In genomic region chr2:86301711-86302202, GRCh38 we compare ENCODE assay signal across 17 cellular contexts. TPM values are rescaled to one million over a fixed set of nuclear protein-coding genes. Genes with fewer than 3 reads are reported as not detected.
DNase-seq lines count a peak whose midpoint lies in the region; ATAC-seq, FAIRE-seq and TF ChIP-seq lines count a peak whose summit lies in the region.
"Had no signal": no experiment of that assay in that cellular context is flagged by ENCODE, and none has a peak within 500 bp of the region (broad histone marks: within the 10 kb centered on the region; RNA-seq: fewer than 3 reads in every experiment).

No MANE protein-coding gene starts in this region.

- TF ChIP-seq CTCF in D721Med (IDR thresholded peaks at IDR 0.05; ENCODE audit: insufficient read depth, missing control alignments) (no peak), esophagus squamous epithelium (IDR thresholded peaks at IDR 0.05) (no peak), omental fat pad (IDR thresholded peaks at IDR 0.05) (no peak), GM10248 (IDR thresholded peaks at IDR 0.05; ENCODE audit: control extremely low read depth, extremely low read depth, low read depth, missing control alignments) (no peak)

- no peaks in the 10 kb centered on the region for H3K36me3 ChIP-seq in esophagus squamous epithelium
- H3K36me3 ChIP-seq: BLaER1 had no signal

- no peaks in the 10 kb centered on the region for H3K9me3 Mint-ChIP-seq in activated T-helper 17 cell treated with anti-CD3 and anti-CD28 coated beads, Interleukin-2, amount 50 U/mL, for 72 hours
- H3K9me3 Mint-ChIP-seq in activated CD8-positive, alpha-beta memory T cell treated with anti-CD3 and anti-CD28 coated beads, Interleukin-2, amount 10 ng/mL, durations not matched to agents 7 days and 5 days (ENCODE audit: low read depth) = no peaks in the 10 kb centered on the region
- H3K9me3 Mint-ChIP-seq: activated CD8-positive, alpha-beta T cell treated with anti-CD3 and anti-CD28 coated beads for 36 hours had no signal

- no peak overlapping the region for H3K4me3 Mint-ChIP-seq in activated T-helper 17 cell treated with anti-CD3 and anti-CD28 coated beads, Interleukin-2, amount 50 U/mL, for 72 hours
- H3K4me3 Mint-ChIP-seq in activated CD8-positive, alpha-beta memory T cell treated with anti-CD3 and anti-CD28 coated beads, Interleukin-2, amount 10 ng/mL, durations not matched to agents 7 days and 5 days = no peak overlapping the region
- H3K4me3 Mint-ChIP-seq: activated CD8-positive, alpha-beta T cell treated with anti-CD3 and anti-CD28 coated beads for 36 hours had no signal

- H3K27me3 Mint-ChIP-seq in activated T-helper 17 cell treated with anti-CD3 and anti-CD28 coated beads, Interleukin-2, amount 50 U/mL, for 72 hours = peaks cover 5% of the 10 kb centered on the region
- peaks cover 74% of the 10 kb centered on the region for H3K27me3 Mint-ChIP-seq in activated CD8-positive, alpha-beta memory T cell treated with anti-CD3 and anti-CD28 coated beads, Interleukin-2, amount 10 ng/mL, durations not matched to agents 7 days and 5 days

- H3K27ac ChIP-seq in esophagus squamous epithelium = peak overlapping the region in 3 of 4 donors; percentile 40 to 74 (median 40)
- H3K27ac ChIP-seq: BLaER1 had no signal

- no peaks in the 10 kb centered on the region for H3K27me3 ChIP-seq in esophagus squamous epithelium
- H3K27me3 ChIP-seq: BLaER1 had no signal

- POLR2A ChIA-PET in GM10248 (lab: Yijun Ruan, JAX) = no interaction called here

- ATAC-seq in omental fat pad (ENCODE audit: low FRiP score) = peak; percentile 31
- no peak for ATAC-seq in activated T-helper 17 cell treated with anti-CD3 and anti-CD28 coated beads, Interleukin-2, amount 50 U/mL, for 72 hours (replicated peaks)
- no peak for ATAC-seq in activated CD8-positive, alpha-beta memory T cell treated with anti-CD3 and anti-CD28 coated beads, Interleukin-2, amount 10 ng/mL, durations not matched to agents 7 days and 5 days
- ATAC-seq: activated CD8-positive, alpha-beta T cell treated with anti-CD3 and anti-CD28 coated beads for 36 hours had no signal

- intact Hi-C loops in esophagus squamous epithelium (cut with DNase I) = no loop called here

- H3K36me3 Mint-ChIP-seq in activated T-helper 17 cell treated with anti-CD3 and anti-CD28 coated beads, Interleukin-2, amount 50 U/mL, for 72 hours (ENCODE audit: low read depth) = no peaks in the 10 kb centered on the region
- no peaks in the 10 kb centered on the region for H3K36me3 Mint-ChIP-seq in activated CD8-positive, alpha-beta memory T cell treated with anti-CD3 and anti-CD28 coated beads, Interleukin-2, amount 10 ng/mL, durations not matched to agents 7 days and 5 days

- H3K4me1 ChIP-seq in esophagus squamous epithelium = peaks cover 0 to 42% (median 12%) of the 10 kb centered on the region in 3 donors
- H3K4me1 ChIP-seq: BLaER1 had no signal

- H3K4me1 Mint-ChIP-seq in activated T-helper 17 cell treated with anti-CD3 and anti-CD28 coated beads, Interleukin-2, amount 50 U/mL, for 72 hours = no peaks in the 10 kb centered on the region
- no peaks in the 10 kb centered on the region for H3K4me1 Mint-ChIP-seq in activated CD8-positive, alpha-beta memory T cell treated with anti-CD3 and anti-CD28 coated beads, Interleukin-2, amount 10 ng/mL, durations not matched to agents 7 days and 5 days

- H3K4me3 ChIP-seq in esophagus squamous epithelium = no peak overlapping the region
- H3K4me3 ChIP-seq: BLaER1 had no signal

- DNase-seq in D721Med (ENCODE audit: insufficient read length, low spot score) = peak; percentile 37
- DNase-seq in NCI-H524 (lab: John Stamatoyannopoulos, UW) = peak; percentile 58 to 85
- no peak for DNase-seq in esophagus squamous epithelium (lab: John Stamatoyannopoulos, UW)
- DNase-seq in omental fat pad (ENCODE audit: low spot score) = no peak
- DNase-seq in activated CD8-positive, alpha-beta memory T cell treated with anti-CD3 and anti-CD28 coated beads, Interleukin-2, amount 10 ng/mL, durations not matched to agents 7 days and 5 days = no peak
- DNase-seq in GM10248 (ENCODE audit: extremely low spot score) = no peak
- DNase-seq: activated CD8-positive, alpha-beta T cell treated with anti-CD3 and anti-CD28 coated beads for 36 hours; activated effector memory CD4-positive, alpha-beta T cell treated with anti-CD3 and anti-CD28 coated beads, Interleukin-2, amount 50 U/mL, for 16 hours; SHP77 treated with DMSO at 0.1 percent for 48 hours; stimulated activated CD4-positive, alpha-beta T cell treated with anti-CD3 and anti-CD28 coated beads, Interleukin-1b, Interleukin-23, amount 100 ng/mL, for 48 hours; stimulated activated CD8-positive, alpha-beta memory T cell treated with anti-CD3 and anti-CD28 coated beads, Interleukin-4, amount 100 ng/mL, for 48 hours; T1000; trophoblast cell had no signal

- CTCF ChIA-PET in activated CD8-positive, alpha-beta memory T cell treated with anti-CD3 and anti-CD28 coated beads, Interleukin-2, amount 10 ng/mL, durations not matched to agents 7 days and 5 days (lab: Charles Lee) = no interaction called here
- CTCF ChIA-PET in GM10248 (lab: Yijun Ruan, JAX) = interaction anchor here (1.2 to 2.4 kb wide), 5 partner anchors 9 to 86 kb away, joined by 3 to 6 read pairs (median 5); no protein-coding TSS in a partner anchor

- H3K9me3 ChIP-seq in esophagus squamous epithelium = no peaks in the 10 kb centered on the region
- H3K9me3 ChIP-seq: BLaER1 had no signal

- WGBS in esophagus squamous epithelium, 2 donors = 58 to 63% methylated on average over 2 of the region's 3 CpGs

- FAIRE-seq in D721Med (lab: Jason Lieb, UNC) = no peak
- FAIRE-seq: G401.6 had no signal

- H3K27ac Mint-ChIP-seq in activated T-helper 17 cell treated with anti-CD3 and anti-CD28 coated beads, Interleukin-2, amount 50 U/mL, for 72 hours = no peak overlapping the region
- no peak overlapping the region for H3K27ac Mint-ChIP-seq in activated CD8-positive, alpha-beta memory T cell treated with anti-CD3 and anti-CD28 coated beads, Interleukin-2, amount 10 ng/mL, durations not matched to agents 7 days and 5 days
- H3K27ac Mint-ChIP-seq: activated CD8-positive, alpha-beta T cell treated with anti-CD3 and anti-CD28 coated beads for 36 hours had no signal

- no peak for TF ChIP-seq POLR2A in esophagus squamous epithelium (IDR thresholded peaks at IDR 0.05)

RNA-seq across cellular contexts. Expression of gene REEP1, which starts 35.7 kb away (rescaled TPM):
- total RNA-seq in esophagus squamous epithelium (10 to 100 TPM in 1 of 4 donors, 1 to 10 TPM in 2, under 1 TPM in 1; 0.83 to 10.3 (median 2.0) TPM), omental fat pad (10 to 100 TPM in 1 of 4 donors, 1 to 10 TPM in 3; 2.5 to 15.4 (median 4.3) TPM)
- total RNA-seq in activated T-helper 17 cell treated with anti-CD3 and anti-CD28 coated beads, Interleukin-2, amount 50 U/mL, for 72 hours = under 1 TPM; 0.11 to 0.26 TPM
- total RNA-seq in activated CD8-positive, alpha-beta memory T cell treated with anti-CD3 and anti-CD28 coated beads, Interleukin-2, amount 10 ng/mL, durations not matched to agents 7 days and 5 days = under 1 TPM in 1 of 2 experiments, not detected in 1; 0.16 TPM
- total RNA-seq: HT-29 had no signal

Comparison
In these comparisons a context has a peak if more than half of its experiments do, and no peak if none do; other contexts are left out.
1. DNase-seq: peak in D721Med (single experiment) and NCI-H524 (2 of 2); none in esophagus squamous epithelium (single experiment), omental fat pad (single experiment), activated CD8-positive, alpha-beta memory T cell treated with anti-CD3 and anti-CD28 coated beads, Interleukin-2, amount 10 ng/mL, durations not matched to agents 7 days and 5 days (single experiment) and GM10248 (single experiment).